Comparison of ENCODE assay signal across 1 cellular context in the genomic region with DNA sequence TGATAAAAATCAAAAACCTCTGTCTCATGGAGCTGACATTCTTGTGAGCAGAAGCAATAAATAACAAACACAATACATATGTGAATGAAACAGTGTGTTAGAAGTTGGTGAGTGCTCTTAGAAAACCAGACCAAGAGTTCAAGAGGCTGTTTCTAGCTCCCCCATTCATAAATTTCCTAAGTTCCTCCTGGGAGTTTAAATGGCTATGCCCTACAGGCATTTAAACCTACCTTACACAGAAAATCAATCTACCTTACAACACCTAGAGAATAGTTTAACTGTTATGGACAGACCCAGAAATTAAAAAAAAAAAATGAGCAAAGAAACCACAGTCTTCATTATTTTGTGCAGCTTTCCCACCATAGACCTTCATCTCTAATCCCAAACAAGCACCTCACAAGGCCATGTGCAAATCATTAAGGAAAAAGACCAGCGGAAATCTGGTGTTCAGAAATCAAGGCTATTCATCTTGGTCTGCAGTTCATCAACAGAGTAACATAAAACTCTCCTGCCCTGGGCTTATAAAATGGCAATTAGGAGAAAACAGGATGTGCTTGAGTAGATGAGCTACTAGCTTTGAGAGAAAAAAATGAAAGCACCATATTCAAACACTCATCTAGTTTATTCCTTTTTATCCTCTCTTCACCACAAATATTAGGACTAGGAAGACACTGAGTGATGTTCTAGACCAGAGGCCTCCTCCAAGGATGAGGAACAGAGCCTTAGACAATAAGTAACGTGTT.
TF ChIP-seq lines count a peak whose summit lies in the region.

No MANE protein-coding gene starts in this region.

TF ChIP-seq in SK-N-SH, 30 proteins besides CTCF, POLR2A, EP300 and RAD21 (continued from another document):
- TF ChIP-seq, protein P1, sequence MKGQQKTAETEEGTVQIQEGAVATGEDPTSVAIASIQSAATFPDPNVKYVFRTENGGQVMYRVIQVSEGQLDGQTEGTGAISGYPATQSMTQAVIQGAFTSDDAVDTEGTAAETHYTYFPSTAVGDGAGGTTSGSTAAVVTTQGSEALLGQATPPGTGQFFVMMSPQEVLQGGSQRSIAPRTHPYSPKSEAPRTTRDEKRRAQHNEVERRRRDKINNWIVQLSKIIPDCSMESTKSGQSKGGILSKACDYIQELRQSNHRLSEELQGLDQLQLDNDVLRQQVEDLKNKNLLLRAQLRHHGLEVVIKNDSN (IDR thresholded peaks at IDR 0.05; ENCODE audit: borderline replicate concordance, low read depth), result peak; percentile 37; the same call in 1 of the 2 replicates
- TF ChIP-seq TCF12 (IDR thresholded peaks at IDR 0.05) (peak; percentile 93), TEAD4 (IDR thresholded peaks at IDR 0.05; ENCODE audit: borderline replicate concordance, insufficient read depth) (0 out of 2 replicates have a peak, but pooled peaks have one; percentile 40), NFIC (IDR thresholded peaks at IDR 0.05; ENCODE audit: borderline replicate concordance) (no peak; the same call in 1 of the 2 replicates), RCOR1 (IDR thresholded peaks at IDR 0.05; ENCODE audit: low read length) (peak; percentile 92), SMC3 (IDR thresholded peaks at IDR 0.05; ENCODE audit: low read depth, low read length) (no peak; the same call in 1 of the 2 replicates)
- TF ChIP-seq, protein P2, sequence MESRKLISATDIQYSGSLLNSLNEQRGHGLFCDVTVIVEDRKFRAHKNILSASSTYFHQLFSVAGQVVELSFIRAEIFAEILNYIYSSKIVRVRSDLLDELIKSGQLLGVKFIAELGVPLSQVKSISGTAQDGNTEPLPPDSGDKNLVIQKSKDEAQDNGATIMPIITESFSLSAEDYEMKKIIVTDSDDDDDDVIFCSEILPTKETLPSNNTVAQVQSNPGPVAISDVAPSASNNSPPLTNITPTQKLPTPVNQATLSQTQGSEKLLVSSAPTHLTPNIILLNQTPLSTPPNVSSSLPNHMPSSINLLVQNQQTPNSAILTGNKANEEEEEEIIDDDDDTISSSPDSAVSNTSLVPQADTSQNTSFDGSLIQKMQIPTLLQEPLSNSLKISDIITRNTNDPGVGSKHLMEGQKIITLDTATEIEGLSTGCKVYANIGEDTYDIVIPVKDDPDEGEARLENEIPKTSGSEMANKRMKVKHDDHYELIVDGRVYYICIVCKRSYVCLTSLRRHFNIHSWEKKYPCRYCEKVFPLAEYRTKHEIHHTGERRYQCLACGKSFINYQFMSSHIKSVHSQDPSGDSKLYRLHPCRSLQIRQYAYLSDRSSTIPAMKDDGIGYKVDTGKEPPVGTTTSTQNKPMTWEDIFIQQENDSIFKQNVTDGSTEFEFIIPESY (IDR thresholded peaks at IDR 0.05; ENCODE audit: borderline replicate concordance, low read depth), result no peak
